Comparison of ENCODE assay signal across 13 cellular contexts in genomic region chr2:121698318-121698930, GRCh38. TPM values are rescaled to one million over a fixed set of nuclear protein-coding genes. Genes with fewer than 3 reads are reported as not detected.
DNase-seq lines count a peak whose midpoint lies in the region; ATAC-seq and TF ChIP-seq lines count a peak whose summit lies in the region.
"Had no signal": no experiment of that assay in that cellular context is flagged by ENCODE, and none has a peak within 500 bp of the region (broad histone marks: within the 10 kb centered on the region; RNA-seq: fewer than 3 reads in every experiment).

No MANE protein-coding gene starts in this region.

- peak overlapping the region; percentile 55 for H3K27ac ChIP-seq in CD4-positive, alpha-beta memory T cell (ENCODE audit: low read depth, low read length)
- H3K27ac ChIP-seq in KOPT-K1 (ENCODE audit: low read depth, low read length, poor library complexity, severe bottlenecking) (peak overlapping the region; percentile 97), lower lobe of right lung (no peak overlapping the region)
- H3K27ac ChIP-seq: left ventricle myocardium inferior, neural progenitor cell had no signal

- H3K4me3 Mint-ChIP-seq in CD4-positive, alpha-beta memory T cell: peak overlapping the region in 3 of 8 donors; percentile 17 to 83 (median 31)
- no peak overlapping the region for H3K4me3 Mint-ChIP-seq in activated CD4-positive, alpha-beta memory T cell treated with anti-CD3 and anti-CD28 coated beads, Interleukin-2, amount 10 ng/mL, durations not matched to agents 7 days and 5 days
- H3K4me3 Mint-ChIP-seq: neural progenitor cell had no signal

- CTCF ChIA-PET in CD4-positive, alpha-beta memory T cell (lab: Charles Lee; ENCODE audit: partially characterized antibody): interaction anchor here (1.0 kb wide), 1 partner anchor 20 kb away, joined by 3 read pairs; no protein-coding TSS in a partner anchor
- CTCF ChIA-PET in activated CD4-positive, alpha-beta memory T cell treated with anti-CD3 and anti-CD28 coated beads, Interleukin-2, amount 10 ng/mL, durations not matched to agents 7 days and 5 days (lab: Charles Lee): interaction anchor here (1.2 to 4.6 kb wide), 4 partner anchors 10 to 167 kb away, joined by 4 to 22 read pairs (median 10); partner anchors contain the start of gene RNU4ATAC

- POLR2A ChIA-PET in CD4-positive, alpha-beta memory T cell (lab: Charles Lee; ENCODE audit: partially characterized antibody): interaction anchor here (1.2 to 5.1 kb wide), 7 partner anchors 20 to 169 kb away, joined by 3 to 69 read pairs (median 17); partner anchors contain the start of genes CLASP1, NIFK and RNU4ATAC
- POLR2A ChIA-PET in activated CD4-positive, alpha-beta memory T cell treated with anti-CD3 and anti-CD28 coated beads, Interleukin-2, amount 10 ng/mL, durations not matched to agents 7 days and 5 days (lab: Charles Lee): interaction anchor here (1.6 to 8.0 kb wide), 5 partner anchors 9 to 168 kb away, joined by 3 to 185 read pairs (median 30); partner anchors contain the start of genes CLASP1, NIFK and RNU4ATAC

- peaks cover 0 to 1% (median 0%) of the 10 kb centered on the region in 8 donors for H3K9me3 Mint-ChIP-seq in CD4-positive, alpha-beta memory T cell
- no peaks in the 10 kb centered on the region for H3K9me3 Mint-ChIP-seq in activated CD4-positive, alpha-beta memory T cell treated with anti-CD3 and anti-CD28 coated beads, Interleukin-2, amount 10 ng/mL, durations not matched to agents 7 days and 5 days
- H3K9me3 Mint-ChIP-seq: neural progenitor cell had no signal

- H3K36me3 ChIP-seq in CD4-positive, alpha-beta memory T cell (ENCODE audit: insufficient read depth, low read length): no peaks in the 10 kb centered on the region
- H3K36me3 ChIP-seq in KOPT-K1 (ENCODE audit: insufficient read depth, low read length) (no peaks in the 10 kb centered on the region), lower lobe of right lung (no peaks in the 10 kb centered on the region)
- H3K36me3 ChIP-seq: left ventricle myocardium inferior, neural progenitor cell had no signal

- intact Hi-C loops in CD4-positive, alpha-beta memory T cell (cut with micrococcal nuclease): no loop called here
- intact Hi-C loops in lower lobe of right lung (cut with DNase I): no loop called here

- H3K4me1 ChIP-seq in CD4-positive, alpha-beta memory T cell (ENCODE audit: insufficient read depth, low read length): peaks cover 32% of the 10 kb centered on the region
- peaks cover 16% of the 10 kb centered on the region for H3K4me1 ChIP-seq in lower lobe of right lung
- H3K4me1 ChIP-seq: neural progenitor cell had no signal

- H3K27me3 ChIP-seq in CD4-positive, alpha-beta memory T cell (ENCODE audit: insufficient read depth, low read length): no peaks in the 10 kb centered on the region
- H3K27me3 ChIP-seq in lower lobe of right lung (ENCODE audit: low read depth): no peaks in the 10 kb centered on the region
- H3K27me3 ChIP-seq: neural progenitor cell had no signal

- H3K27ac Mint-ChIP-seq in CD4-positive, alpha-beta memory T cell: peak overlapping the region; percentile 85 to 99 (median 98)
- H3K27ac Mint-ChIP-seq in activated CD4-positive, alpha-beta memory T cell treated with anti-CD3 and anti-CD28 coated beads, Interleukin-2, amount 10 ng/mL, durations not matched to agents 7 days and 5 days: peak overlapping the region; percentile 97
- H3K27ac Mint-ChIP-seq: neural progenitor cell had no signal

- no peaks in the 10 kb centered on the region for H3K27me3 Mint-ChIP-seq in CD4-positive, alpha-beta memory T cell
- no peaks in the 10 kb centered on the region for H3K27me3 Mint-ChIP-seq in activated CD4-positive, alpha-beta memory T cell treated with anti-CD3 and anti-CD28 coated beads, Interleukin-2, amount 10 ng/mL, durations not matched to agents 7 days and 5 days

- no peaks in the 10 kb centered on the region for H3K9me3 ChIP-seq in CD4-positive, alpha-beta memory T cell (ENCODE audit: control insufficient read depth in 1 of 2, low read length in 2 of 2)
- H3K9me3 ChIP-seq in KOPT-K1 (ENCODE audit: insufficient read depth, low read length, poor library complexity, severe bottlenecking) (no peaks in the 10 kb centered on the region), lower lobe of right lung (no peaks in the 10 kb centered on the region)
- H3K9me3 ChIP-seq: left ventricle myocardium inferior had no signal

- no peak for TF ChIP-seq CTCF in lower lobe of right lung (IDR thresholded peaks at IDR 0.05)

- peak; percentile 58 to 71 for ATAC-seq in lower lobe of right lung
- ATAC-seq in GM21367 (IDR thresholded peaks at IDR 0.05; ENCODE audit: unreplicated experiment): no peak

- H3K4me1 Mint-ChIP-seq in CD4-positive, alpha-beta memory T cell: peaks cover 27 to 51% (median 36%) of the 10 kb centered on the region in 4 donors
- peaks cover 50% of the 10 kb centered on the region for H3K4me1 Mint-ChIP-seq in activated CD4-positive, alpha-beta memory T cell treated with anti-CD3 and anti-CD28 coated beads, Interleukin-2, amount 10 ng/mL, durations not matched to agents 7 days and 5 days

- H3K4me3 ChIP-seq in CD4-positive, alpha-beta memory T cell (ENCODE audit: low read length in 2 of 2): no peak overlapping the region
- H3K4me3 ChIP-seq in lower lobe of right lung: no peak overlapping the region
- H3K4me3 ChIP-seq: left ventricle myocardium inferior, neural progenitor cell had no signal

- no peak for DNase-seq in CD4-positive, alpha-beta memory T cell
- DNase-seq in activated CD4-positive, alpha-beta memory T cell treated with anti-CD3 and anti-CD28 coated beads, Interleukin-2, amount 10 ng/mL, durations not matched to agents 7 days and 5 days: no peak
- DNase-seq in lower lobe of right lung: no peak
- no peak for DNase-seq in activated gamma-delta T cell (lab: John Stamatoyannopoulos, UW)
- DNase-seq in activated CD4-positive, CD25-positive, alpha-beta regulatory T cell (lab: John Stamatoyannopoulos, UW): no peak
- DNase-seq: GDM1, hippocampal formation, Kasumi-1, left ventricle myocardium inferior, NCI-H2029 treated with DMSO at 0.1 percent for 48 hours had no signal

- H3K36me3 Mint-ChIP-seq in CD4-positive, alpha-beta memory T cell: no peaks in the 10 kb centered on the region
- H3K36me3 Mint-ChIP-seq in activated CD4-positive, alpha-beta memory T cell treated with anti-CD3 and anti-CD28 coated beads, Interleukin-2, amount 10 ng/mL, durations not matched to agents 7 days and 5 days (ENCODE audit: low read depth): no peaks in the 10 kb centered on the region
- H3K36me3 Mint-ChIP-seq: neural progenitor cell had no signal

RNA-seq across cellular contexts. Expression of gene NIFK, which starts 38.3 kb away (rescaled TPM):
- total RNA-seq in CD4-positive, alpha-beta memory T cell: 10 to 100 TPM; 61.6 to 62.8 TPM
- 10 to 100 TPM; 64.2 to 82.5 TPM for polyA plus RNA-seq in CD4-positive, alpha-beta memory T cell
- 10 to 100 TPM; 63.4 to 67.2 TPM for total RNA-seq in activated CD4-positive, alpha-beta memory T cell treated with anti-CD3 and anti-CD28 coated beads, Interleukin-2, amount 10 ng/mL, durations not matched to agents 7 days and 5 days
- total RNA-seq in lower lobe of right lung: 29.8 TPM

RNA-seq across cellular contexts. Expression of gene CLASP1, which starts 49.2 kb away (rescaled TPM):
- 10 to 100 TPM; 67.4 to 68.7 TPM for total RNA-seq in CD4-positive, alpha-beta memory T cell
- 10 to 100 TPM in 1 of 2 donors, 1 to 10 TPM in 1; 3.3 to 16.8 TPM for polyA plus RNA-seq in CD4-positive, alpha-beta memory T cell
- 10 to 100 TPM; 64.6 to 66.5 TPM for total RNA-seq in activated CD4-positive, alpha-beta memory T cell treated with anti-CD3 and anti-CD28 coated beads, Interleukin-2, amount 10 ng/mL, durations not matched to agents 7 days and 5 days
- total RNA-seq in lower lobe of right lung: 45.8 TPM

RNA-seq across cellular contexts. Expression of gene TSN, which starts 57.0 kb away (rescaled TPM):
- total RNA-seq in CD4-positive, alpha-beta memory T cell: 10 to 100 TPM; 52.4 to 54.0 TPM
- polyA plus RNA-seq in CD4-positive, alpha-beta memory T cell: 100 to 1,000 TPM in 1 of 2 donors, 10 to 100 TPM in 1; 69.4 to 122 TPM
- total RNA-seq in activated CD4-positive, alpha-beta memory T cell treated with anti-CD3 and anti-CD28 coated beads, Interleukin-2, amount 10 ng/mL, durations not matched to agents 7 days and 5 days: 10 to 100 TPM; 52.7 to 56.7 TPM
- total RNA-seq in lower lobe of right lung: 36.2 TPM
